ENCODE assay signal across 24 cellular contexts in the genomic region with DNA sequence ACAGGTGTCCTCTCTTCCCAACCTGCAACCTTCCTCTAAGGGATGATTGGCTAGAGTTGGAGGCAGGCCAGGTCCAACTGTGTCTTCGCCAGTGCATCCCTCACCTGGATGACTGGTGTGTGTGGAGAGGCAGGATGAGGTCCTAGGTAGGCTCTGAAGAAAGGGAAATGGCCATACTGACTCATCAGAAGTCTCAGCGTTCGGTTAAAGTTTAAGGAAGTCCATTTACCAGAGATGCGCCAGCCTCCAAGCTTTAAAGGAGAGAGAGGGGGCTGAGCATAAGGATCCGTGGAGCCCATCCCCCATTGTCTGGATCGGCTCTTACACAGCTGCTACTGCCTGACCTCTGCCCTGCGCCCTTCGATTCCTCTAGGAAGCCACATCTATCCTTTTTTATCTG. TPM values are rescaled to one million over a fixed set of nuclear protein-coding genes. Genes with fewer than 3 reads are reported as not detected.
DNase-seq lines count a peak whose midpoint lies in the region; FAIRE-seq and TF ChIP-seq lines count a peak whose summit lies in the region.
"Had no signal": no experiment of that assay in that cellular context is flagged by ENCODE, and none has a peak within 500 bp of the region (broad histone marks: within the 10 kb centered on the region; RNA-seq: fewer than 3 reads in every experiment).

No MANE protein-coding gene starts in this region.

- POLR2A ChIA-PET in H1 (lab: Charles Lee; ENCODE audit: partially characterized antibody), result no interaction called here

- FAIRE-seq in H1 (lab: Jason Lieb, UNC), result no peak
- FAIRE-seq: GM19239, TTC549 had no signal

- H4K12ac ChIP-seq in trophoblast cell (ENCODE audit: low read depth, low read length), result no peak overlapping the region

- no peak overlapping the region for H2AFZ ChIP-seq in H1 (ENCODE audit: low read length)
- no peak overlapping the region for H2AFZ ChIP-seq in trophoblast cell (ENCODE audit: insufficient read depth, low read length, poor library complexity)

- H3K23me2 ChIP-seq in H1 (ENCODE audit: low read depth, low read length), result peaks cover 2% of the 10 kb centered on the region; the same call in 1 of the 2 replicates

- no peak overlapping the region for H3K56ac ChIP-seq in H1 (replicated peaks; ENCODE audit: insufficient read length, low read depth, low read length)

- CTCF ChIA-PET in H1 (lab: Charles Lee; ENCODE audit: partially characterized antibody), result interaction anchor here (1.8 to 1.9 kb wide), 2 partner anchors 84 to 258 kb away, joined by 4 to 7 read pairs; no protein-coding TSS in a partner anchor

- no peak overlapping the region for H4K8ac ChIP-seq in H1 (ENCODE audit: extremely low read depth, insufficient read depth, low read length)
- H4K8ac ChIP-seq in trophoblast cell (ENCODE audit: low read depth, low read length), result no peak overlapping the region

- H2BK15ac ChIP-seq in H1 (ENCODE audit: low read length), result no peak overlapping the region

- H2BK5ac ChIP-seq in H1 (ENCODE audit: low read depth, low read length) (peak overlapping the region; percentile 36; the same call in 1 of the 2 replicates), trophoblast cell (ENCODE audit: low read depth, low read length, poor library complexity) (no peak overlapping the region)

- H3K14ac ChIP-seq in H1 (ENCODE audit: insufficient read length) (no peak overlapping the region), trophoblast cell (ENCODE audit: low read length) (no peak overlapping the region)

- H2BK12ac ChIP-seq in H1 (ENCODE audit: low read depth, low read length) (no peak overlapping the region; the same call in 1 of the 2 replicates), trophoblast cell (ENCODE audit: low read length) (no peak overlapping the region)

- H3K36me3 ChIP-seq in H1 (ENCODE audit: control insufficient read depth in 2 of 4, insufficient read depth in 4 of 4, low read length in 3 of 4), result peaks cover 0 to 2% (median 0%) of the 10 kb centered on the region in 4 experiments; a peak in 1 of 8 replicates
- H3K36me3 ChIP-seq in trophoblast cell (ENCODE audit: control insufficient read depth in 1 of 2, insufficient read depth in 2 of 2, low read length in 2 of 2), result no peaks in the 10 kb centered on the region
- H3K36me3 ChIP-seq: adrenal gland, brain microvascular endothelial cell, lower lobe of right lung, thyroid gland had no signal

- H2BK20ac ChIP-seq in H1 (ENCODE audit: low read length), result no peak overlapping the region

- H3K4ac ChIP-seq in H1 (replicated peaks; ENCODE audit: insufficient read length, low read depth, low read length) (no peak overlapping the region), trophoblast cell (ENCODE audit: low read depth, low read length) (no peak overlapping the region)

- no peak overlapping the region for H3K23ac ChIP-seq in H1 (ENCODE audit: insufficient read length)
- H3K23ac ChIP-seq in trophoblast cell (ENCODE audit: low read length), result no peak overlapping the region

- no peaks in the 10 kb centered on the region for H4K20me1 ChIP-seq in H1 (replicated peaks in 1 of 2; ENCODE audit: control insufficient read depth in 1 of 2, insufficient read depth in 2 of 2, low read length in 2 of 2)

- H3K27me3 ChIP-seq in H1 (replicated peaks in 1 of 4; ENCODE audit: control insufficient read depth in 3 of 4, extremely low read depth in 1 of 4, insufficient read depth in 3 of 4, low read length in 3 of 4), result no peaks in the 10 kb centered on the region
- no peaks in the 10 kb centered on the region for H3K27me3 ChIP-seq in trophoblast cell (ENCODE audit: insufficient read depth, low read length)
- H3K27me3 ChIP-seq: adrenal gland, thyroid gland had no signal

- H3K4me3 ChIP-seq in H1 (ENCODE audit: extremely low read depth in 1 of 4, insufficient read depth in 2 of 4, low read depth in 3 of 4, low read length in 4 of 4), result no peak overlapping the region
- H3K4me3 ChIP-seq in trophoblast cell (ENCODE audit: low read depth, low read length), result no peak overlapping the region
- H3K4me3 ChIP-seq: adrenal gland, lower lobe of right lung, thyroid gland had no signal

- 91% methylated on average over 8 of the region's 8 CpGs; no CpG with 5 or more reads in 1 of the 2 experiments for WGBS in H1 (ENCODE audit: extremely low coverage in 1 of 2, insufficient coverage in 1 of 2, insufficient read length in 1 of 2, insufficient replicate concordance in 2 of 2, low coverage in 1 of 2, low lambda C conversion rate in 2 of 2, missing lambda C conversion rate in 1 of 2), 2 experiments
- no CpG with 5 or more reads among the region's 8 CpGs for WGBS in trophoblast cell (ENCODE audit: extremely low coverage, insufficient coverage, insufficient read length)

- no peak for TF ChIP-seq EP300 in H1 (IDR thresholded peaks at IDR 0.05; ENCODE audit: borderline replicate concordance in 1 of 2, low read depth in 2 of 2, low read length in 2 of 2)

- DNase-seq in HT-29 (ENCODE audit: low spot score) (peak; percentile 50), NOMO-1 treated with DMSO at 0.1 percent for 48 hours (lab: John Stamatoyannopoulos, UW; ENCODE audit: unreplicated experiment) (peak; percentile 29), H1 (ENCODE audit: low read depth in 1 of 2, low spot score in 2 of 2) (no peak), trophoblast cell (peak in 1 of 2 donors; percentile 18), glomerular visceral epithelial cell (ENCODE audit: extremely low spot score) (no peak), GM20000 (ENCODE audit: low spot score) (no peak), 8988T (no peak)
- DNase-seq: activated CD8-positive, alpha-beta memory T cell treated with anti-CD3 and anti-CD28 coated beads for 24 hours; activated T-cell treated with anti-CD3 and anti-CD28 coated beads, Interleukin-2, amount 50 U/mL, for 1 hour; adrenal gland; CD4-positive, CD25-positive, alpha-beta regulatory T cell; cortex of kidney; lower lobe of right lung; NCI-H2171 treated with DMSO at 0.1 percent for 48 hours; NCI-H69; SHP77 treated with DMSO at 0.1 percent for 48 hours; thyroid gland had no signal

- peaks cover 8 to 10% of the 10 kb centered on the region in 2 experiments; a peak in 3 of 4 replicates for H3K9me3 ChIP-seq in H1 (ENCODE audit: insufficient read depth in 2 of 2, low read depth in 1 of 2, low read length in 1 of 2)
- H3K9me3 ChIP-seq in trophoblast cell (ENCODE audit: insufficient read depth, low read depth, low read length), result peaks cover 8% of the 10 kb centered on the region
- H3K9me3 ChIP-seq: adrenal gland, lower lobe of right lung, thyroid gland had no signal

- H2BK120ac ChIP-seq in H1 (replicated peaks; ENCODE audit: low read depth, low read length) (no peak overlapping the region), trophoblast cell (ENCODE audit: insufficient read depth, low read length, poor library complexity) (no peak overlapping the region)

- H4K5ac ChIP-seq in H1 (ENCODE audit: insufficient read length, low read depth, low read length), result no peak overlapping the region

- H3K79me2 ChIP-seq in H1 (ENCODE audit: control insufficient read depth in 1 of 2, insufficient read depth in 2 of 2, low read length in 2 of 2) (no peaks in the 10 kb centered on the region), trophoblast cell (ENCODE audit: control insufficient read depth, insufficient read depth, low read length, poor library complexity) (no peaks in the 10 kb centered on the region)

- H3K18ac ChIP-seq in H1 (ENCODE audit: extremely low read depth, low read length) (peak overlapping the region; percentile 55; the same call in 1 of the 2 replicates), trophoblast cell (ENCODE audit: low read length) (no peak overlapping the region)

- TF ChIP-seq RAD21 in H1 (IDR thresholded peaks at IDR 0.05 in 1 of 2, conservative IDR thresholded peaks at IDR 0.05 in 1 of 2; ENCODE audit: low read depth in 2 of 2, low read length in 2 of 2), result no peak

- H3K79me1 ChIP-seq in H1 (ENCODE audit: low read depth, low read length), result no peaks in the 10 kb centered on the region
- peaks cover 6% of the 10 kb centered on the region for H3K79me1 ChIP-seq in trophoblast cell (ENCODE audit: low read length)

- no peak for TF ChIP-seq CTCF in H1 (IDR thresholded peaks at IDR 0.05; ENCODE audit: control extremely low read depth in 1 of 3, insufficient read depth in 1 of 3, low read depth in 1 of 3, low read length in 3 of 3)
- TF ChIP-seq CTCF in GM20000 (IDR thresholded peaks at IDR 0.05; ENCODE audit: extremely low read depth, missing control alignments), result no peak

- H3K4me1 ChIP-seq in H1 (replicated peaks in 1 of 4; ENCODE audit: control insufficient read depth in 3 of 4, insufficient read depth in 4 of 4, low read length in 3 of 4), result peaks cover 0 to 11% (median 6%) of the 10 kb centered on the region in 4 experiments; a peak in 6 of 7 replicates
- peaks cover 10 to 11% of the 10 kb centered on the region in 2 experiments for H3K4me1 ChIP-seq in trophoblast cell (ENCODE audit: control insufficient read depth in 1 of 2, insufficient read depth in 2 of 2, low read length in 2 of 2)
- H3K4me1 ChIP-seq: adrenal gland, lower lobe of right lung, thyroid gland had no signal

- H3K4me2 ChIP-seq in H1 (ENCODE audit: insufficient read depth in 1 of 2, low read depth in 2 of 2, low read length in 2 of 2), result no peak overlapping the region
- H3K4me2 ChIP-seq in trophoblast cell (ENCODE audit: low read length), result peak overlapping the region; percentile 23

- H3K27ac ChIP-seq in H1 (ENCODE audit: low read depth, low read length) (no peak overlapping the region), trophoblast cell (ENCODE audit: low read depth, low read length) (peak overlapping the region; percentile 58)
- H3K27ac ChIP-seq: adrenal gland, brain microvascular endothelial cell, lower lobe of right lung, thyroid gland had no signal

- H2AK5ac ChIP-seq in H1 (ENCODE audit: low read depth, low read length) (no peak overlapping the region), trophoblast cell (ENCODE audit: low read length) (no peak overlapping the region)

- no peak overlapping the region for H4K91ac ChIP-seq in H1 (replicated peaks; ENCODE audit: insufficient read length, low read length)
- H4K91ac ChIP-seq in trophoblast cell (ENCODE audit: low read depth, low read length), result no peak overlapping the region

- H3K9ac ChIP-seq in H1 (replicated peaks in 1 of 4; ENCODE audit: extremely low read depth in 1 of 4, low read depth in 3 of 4, low read length in 3 of 4), result no peak overlapping the region
- no peak overlapping the region for H3K9ac ChIP-seq in trophoblast cell (ENCODE audit: low read length)

- TF ChIP-seq POLR2A in H1 (IDR thresholded peaks at IDR 0.05; ENCODE audit: control extremely low read depth in 1 of 2, low read depth in 2 of 2, low read length in 2 of 2), result no peak

RNA-seq across cellular contexts. Expression of a gene that starts 4.4 kb away (rescaled TPM):
- 0.13 TPM in 1 of 2 replicates, not detected in the other for total RNA-seq in HT-29 (2014; rRNA removed; shearing (Covaris generic))
- 1.1 and 1.8 TPM in 2 replicates for total RNA-seq in H1 (2021; fragmentation: NEBNext Ultra II Directional; extraction: Animal tissue kit (Norgen Biotek cat#: 25700))
- polyA plus RNA-seq in H1 (2011; rRNA removed), result 1.9 and 3.6 TPM in 2 replicates
- 2.8 TPM for polyA plus RNA-seq in H1 (2011; cell fraction: cytosol; rRNA removed)
- 14.4 TPM for polyA plus RNA-seq in H1 (2011; cell fraction: nucleus; rRNA removed)
- 1.5 to 3.5 TPM (median 1.9 TPM) in 4 replicates for polyA plus RNA-seq in H1 (2012, experiment 1 of 2)
- polyA plus RNA-seq in H1 (2012, experiment 2 of 2), result 0.50 TPM
- polyA plus RNA-seq in H1 (2013, experiment 1 of 2), result 0.89 TPM
- 0.87 TPM for polyA plus RNA-seq in H1 (2013, experiment 2 of 2)
- polyA minus RNA-seq in H1 (2011; rRNA and poly(A)+ RNA removed), result 1.7 and 3.0 TPM in 2 replicates
- 1.4 TPM for polyA minus RNA-seq in H1 (2011; cell fraction: cytosol; rRNA and poly(A)+ RNA removed)
- polyA minus RNA-seq in H1 (2011; cell fraction: nucleus; rRNA and poly(A)+ RNA removed), result 4.6 TPM
- 0.19 and 0.26 TPM in 2 replicates for polyA plus RNA-seq in trophoblast cell (2013)
- total RNA-seq: kidney epithelial cell had no signal
- polyA plus RNA-seq: CD4-positive, CD25-positive, alpha-beta regulatory T cell had no signal

RNA-seq across cellular contexts. Expression of a gene that starts 18.4 kb away (rescaled TPM):
- total RNA-seq in HT-29 (2014; rRNA removed; shearing (Covaris generic)), result not detected in 2 replicates
- not detected in 2 replicates for total RNA-seq in H1 (2021; fragmentation: NEBNext Ultra II Directional; extraction: Animal tissue kit (Norgen Biotek cat#: 25700))
- polyA plus RNA-seq in H1 (2011; rRNA removed), result not detected in 2 replicates
- polyA plus RNA-seq in H1 (2011; cell fraction: cytosol; rRNA removed), result not detected
- not detected for polyA plus RNA-seq in H1 (2011; cell fraction: nucleus; rRNA removed)
- polyA plus RNA-seq in H1 (2012, experiment 1 of 2), result not detected in 4 replicates
- not detected for polyA plus RNA-seq in H1 (2012, experiment 2 of 2)
- polyA plus RNA-seq in H1 (2013, experiment 1 of 2), result not detected
- polyA plus RNA-seq in H1 (2013, experiment 2 of 2), result not detected
- not detected in 2 replicates for polyA minus RNA-seq in H1 (2011; rRNA and poly(A)+ RNA removed)
- not detected for polyA minus RNA-seq in H1 (2011; cell fraction: cytosol; rRNA and poly(A)+ RNA removed)
- not detected for polyA minus RNA-seq in H1 (2011; cell fraction: nucleus; rRNA and poly(A)+ RNA removed)
- not detected in 2 replicates for polyA plus RNA-seq in trophoblast cell (2013)
- total RNA-seq: adrenal gland; CD4-positive, CD25-positive, alpha-beta regulatory T cell; glomerular endothelial cell; kidney epithelial cell; lower lobe of right lung; neural crest cell; sciatic nerve had no signal
- polyA plus RNA-seq: adrenal gland; CD4-positive, CD25-positive, alpha-beta regulatory T cell had no signal

RNA-seq across cellular contexts. Expression of a gene that starts 24.2 kb away (rescaled TPM):
- 0.18 TPM in 1 of 2 replicates, not detected in the other for total RNA-seq in HT-29 (2014; rRNA removed; shearing (Covaris generic))
- not detected in 2 replicates for total RNA-seq in H1 (2021; fragmentation: NEBNext Ultra II Directional; extraction: Animal tissue kit (Norgen Biotek cat#: 25700))
- 0.03 and 0.05 TPM in 2 replicates for polyA plus RNA-seq in H1 (2011; rRNA removed)
- not detected for polyA plus RNA-seq in H1 (2011; cell fraction: cytosol; rRNA removed)
- 0.13 TPM for polyA plus RNA-seq in H1 (2011; cell fraction: nucleus; rRNA removed)
- polyA plus RNA-seq in H1 (2012, experiment 1 of 2), result 0.11 TPM in 1 of 4 replicates, not detected in the others
- not detected for polyA plus RNA-seq in H1 (2012, experiment 2 of 2)
- polyA plus RNA-seq in H1 (2013, experiment 1 of 2), result not detected
- not detected for polyA plus RNA-seq in H1 (2013, experiment 2 of 2)
- polyA minus RNA-seq in H1 (2011; rRNA and poly(A)+ RNA removed), result 0.16 and 0.22 TPM in 2 replicates
- not detected for polyA minus RNA-seq in H1 (2011; cell fraction: cytosol; rRNA and poly(A)+ RNA removed)
- not detected for polyA minus RNA-seq in H1 (2011; cell fraction: nucleus; rRNA and poly(A)+ RNA removed)
- 0.03 TPM in 1 of 2 replicates, not detected in the other for polyA plus RNA-seq in trophoblast cell (2013)
- total RNA-seq: adrenal gland; CD4-positive, CD25-positive, alpha-beta regulatory T cell; glomerular endothelial cell; kidney epithelial cell; lower lobe of right lung; thyroid gland had no signal
- polyA plus RNA-seq: adrenal gland; CD4-positive, CD25-positive, alpha-beta regulatory T cell had no signal

Comparison
In these comparisons a context has a peak if more than half of its experiments do, and no peak if none do; other contexts are left out.
1. DNase-seq: peak in HT-29 (single experiment) and NOMO-1 treated with DMSO at 0.1 percent for 48 hours (single experiment); none in H1 (0 of 2), glomerular visceral epithelial cell (single experiment), GM20000 (single experiment) and 8988T (single experiment).